Comparison of ENCODE assay signal across 19 cellular contexts in genomic region chr3:190357468-190357867, GRCh38. TPM values are rescaled to one million over a fixed set of nuclear protein-coding genes. Genes with fewer than 3 reads are reported as not detected.
DNase-seq lines count a peak whose midpoint lies in the region; ATAC-seq, FAIRE-seq and TF ChIP-seq lines count a peak whose summit lies in the region.
"Had no signal": no experiment of that assay in that cellular context is flagged by ENCODE, and none has a peak within 500 bp of the region (broad histone marks: within the 10 kb centered on the region; RNA-seq: fewer than 3 reads in every experiment).

No MANE protein-coding gene starts in this region.

- no peaks in the 10 kb centered on the region for H3K36me3 ChIP-seq in KMS-11 (ENCODE audit: insufficient read depth)
- no peaks in the 10 kb centered on the region for H3K36me3 ChIP-seq in SJCRH30
- no peaks in the 10 kb centered on the region for H3K36me3 ChIP-seq in keratinocyte (ENCODE audit: control insufficient read depth in 2 of 2, extremely low read depth in 1 of 2, insufficient read depth in 2 of 2, low read length in 2 of 2)
- H3K36me3 ChIP-seq: SJSA1 had no signal

- no peak for ATAC-seq in HG02884 (IDR thresholded peaks at IDR 0.05; ENCODE audit: unreplicated experiment)
- no peak for ATAC-seq in left ventricle myocardium superior
- ATAC-seq: A549 had no signal

- TF ChIP-seq POLR2A in GM12891 (IDR thresholded peaks at IDR 0.05; ENCODE audit: low read depth, low read length) = no peak

- intact Hi-C loops in left ventricle myocardium superior (cut with micrococcal nuclease) = no loop called here

- TF ChIP-seq CTCF in KMS-11 (conservative IDR thresholded peaks at IDR 0.05; ENCODE audit: low read depth, low read length) = no peak
- TF ChIP-seq CTCF in keratinocyte (optimal IDR thresholded peaks at IDR 0.05 in 1 of 3, IDR thresholded peaks at IDR 0.05 in 1 of 3, conservative IDR thresholded peaks at IDR 0.05 in 1 of 3; ENCODE audit: extremely low read depth in 1 of 3, insufficient read depth in 2 of 3, low read length in 3 of 3) = no peak

- H2AFZ ChIP-seq in KMS-11 (ENCODE audit: low read depth) (peak overlapping the region; percentile 0; the same call in 1 of the 2 replicates), keratinocyte (ENCODE audit: control insufficient read depth, low read length) (peak overlapping the region; percentile 84)

- H4K20me1 ChIP-seq in KMS-11 (ENCODE audit: insufficient read depth) = no peaks in the 10 kb centered on the region
- no peaks in the 10 kb centered on the region for H4K20me1 ChIP-seq in keratinocyte (ENCODE audit: control insufficient read depth, extremely low read depth, insufficient read depth, low read length)

- FAIRE-seq in GM12891 (lab: Jason Lieb, UNC) = peak; percentile 26
- FAIRE-seq in keratinocyte (lab: Jason Lieb, UNC) = peak; percentile 34
- FAIRE-seq: A549, GM19239 had no signal

- H3K27me3 ChIP-seq in KMS-11 (ENCODE audit: insufficient read depth, low read depth) = no peaks in the 10 kb centered on the region
- H3K27me3 ChIP-seq in SJCRH30 = no peaks in the 10 kb centered on the region
- H3K27me3 ChIP-seq in keratinocyte (ENCODE audit: control insufficient read depth, extremely low read depth, insufficient read depth, low read length) = no peaks in the 10 kb centered on the region
- H3K27me3 ChIP-seq: SJSA1 had no signal

- H3K9me3 ChIP-seq in SJCRH30 (replicated peaks) = no peaks in the 10 kb centered on the region
- H3K9me3 ChIP-seq in keratinocyte (ENCODE audit: control insufficient read depth, low read depth, low read length) = no peaks in the 10 kb centered on the region
- H3K9me3 ChIP-seq: A549, SJSA1 had no signal

- DNase-seq in GM12891 (ENCODE audit: insufficient read length, low spot score) = no peak
- DNase-seq in SJCRH30 = peak; percentile 7 to 47
- no peak for DNase-seq in keratinocyte (ENCODE audit: low read depth, low spot score)
- DNase-seq in HEK293T (ENCODE audit: extremely low spot score) = no peak
- DNase-seq in left ventricle myocardium superior = no peak
- DNase-seq: DMS153, HCEC 1CT, KG1, NCI-H1092 treated with DMSO at 0.1 percent for 48 hours, NCI-H2081 treated with DMSO at 0.1 percent for 48 hours, NCI-H524 had no signal

- H3K79me2 ChIP-seq in KMS-11 (ENCODE audit: insufficient read depth, low read depth) (no peaks in the 10 kb centered on the region), keratinocyte (ENCODE audit: control insufficient read depth, insufficient read depth, low read length) (no peaks in the 10 kb centered on the region)

- H3K27ac ChIP-seq in KMS-11 (0 out of 2 replicates have a peak overlapping the region, but pooled peaks have one; percentile 5), SJCRH30 (no peak overlapping the region), keratinocyte (ENCODE audit: control insufficient read depth, insufficient read depth, low read length) (no peak overlapping the region)
- H3K27ac ChIP-seq: C4-2B, RWPE1, SJSA1 had no signal

- CTCF ChIA-PET in HEK293T (lab: Yijun Ruan, JAX) = no interaction called here

- POLR2A ChIA-PET in HEK293T (lab: Yijun Ruan, JAX) = no interaction called here

- H3K4me3 ChIP-seq in KMS-11 (IDR thresholded peaks at IDR 0.05; ENCODE audit: insufficient read depth, low read depth, low read length) (no peak overlapping the region), SJCRH30 (no peak overlapping the region), keratinocyte (ENCODE audit: control insufficient read depth in 2 of 3, extremely low read depth in 1 of 3, insufficient read depth in 2 of 3, low read depth in 1 of 3, low read length in 3 of 3) (no peak overlapping the region)
- H3K4me3 ChIP-seq: A549, SJSA1 had no signal

- H3K9me1 ChIP-seq in keratinocyte (ENCODE audit: control insufficient read depth, extremely low read depth, insufficient read depth, low read length) = no peaks in the 10 kb centered on the region

- no peak overlapping the region for H3K9ac ChIP-seq in KMS-11
- no peak overlapping the region for H3K9ac ChIP-seq in keratinocyte (ENCODE audit: control insufficient read depth, extremely low read depth, insufficient read depth, low read length)

- peak overlapping the region; percentile 33; the same call in 1 of the 2 replicates for H3K4me2 ChIP-seq in KMS-11
- peak overlapping the region; percentile 46 for H3K4me2 ChIP-seq in keratinocyte (ENCODE audit: control insufficient read depth, extremely low read depth, insufficient read depth, low read depth, low read length)
- H3K4me2 ChIP-seq: A549 had no signal

- dilution Hi-C loops in keratinocyte (cut with MboI; ENCODE audit: extremely low pct_ligation_motif_present, low sequenced_read_pairs) = no loop called here

- H3K4me1 ChIP-seq in KMS-11 (ENCODE audit: low read depth, poor library complexity, severe bottlenecking) (peaks cover 50% of the 10 kb centered on the region), SJCRH30 (peaks cover 3% of the 10 kb centered on the region; the same call in 1 of the 2 replicates), keratinocyte (ENCODE audit: control insufficient read depth, extremely low read depth, insufficient read depth, low read length) (peaks cover 17% of the 10 kb centered on the region)
- H3K4me1 ChIP-seq: A549, SJSA1 had no signal

TF ChIP-seq in GM12891, 5 proteins besides CTCF, POLR2A, EP300 and RAD21:
- TF ChIP-seq PAX5 (IDR thresholded peaks at IDR 0.05; ENCODE audit: insufficient read depth, low read length, severe bottlenecking) = no peak
- no peak for TF ChIP-seq TAF1 (IDR thresholded peaks at IDR 0.05; ENCODE audit: low read depth, low read length)
- TF ChIP-seq POLR2AphosphoS5 (IDR thresholded peaks at IDR 0.05; ENCODE audit: low read depth, low read length) = no peak

TF ChIP-seq in HEK293T, 16 proteins besides CTCF, POLR2A, EP300 and RAD21:
- TF ChIP-seq CTBP1 (IDR thresholded peaks at IDR 0.05; ENCODE audit: borderline replicate concordance) (no peak), SUZ12 (IDR thresholded peaks at IDR 0.05) (no peak), ZNF384 (IDR thresholded peaks at IDR 0.05) (no peak), FOXK2 (IDR thresholded peaks at IDR 0.05) (no peak), BHLHE40 (IDR thresholded peaks at IDR 0.05; ENCODE audit: borderline replicate concordance) (no peak), FOXM1 (IDR thresholded peaks at IDR 0.05; ENCODE audit: borderline replicate concordance) (no peak), ELF4 (IDR thresholded peaks at IDR 0.05) (no peak), LEF1 (IDR thresholded peaks at IDR 0.05; ENCODE audit: borderline replicate concordance) (no peak), PKNOX1 (IDR thresholded peaks at IDR 0.05) (no peak)

RNA-seq across cellular contexts. Expression of gene CLDN16, which starts 30.5 kb away (rescaled TPM):
- 0.80 TPM for polyA plus RNA-seq in GM12891 (2012; ENCODE audit: low read depth, missing spikeins)
- total RNA-seq in SJCRH30 (2014; rRNA removed; shearing (Covaris generic)) = not detected in 2 replicates
- 0.52 to 2.6 TPM (median 0.88 TPM) in 3 replicates for polyA plus RNA-seq in keratinocyte
- polyA plus RNA-seq in keratinocyte (2011; ENCODE audit: low read depth) = 4.1 TPM
- polyA plus RNA-seq in keratinocyte (2011; cell fraction: cytosol; rRNA removed) = 1.7 and 2.1 TPM in 2 replicates
- polyA plus RNA-seq in keratinocyte (2011; cell fraction: nucleus; rRNA removed) = 1.8 and 2.2 TPM in 2 replicates
- polyA plus RNA-seq in keratinocyte (2012; ENCODE audit: low replicate concordance) = 0.40 and 6.2 TPM in 2 replicates
- polyA minus RNA-seq in keratinocyte = 1.2 to 6.1 TPM (median 3.2 TPM) in 3 replicates
- polyA minus RNA-seq in keratinocyte (2011; cell fraction: cytosol; rRNA and poly(A)+ RNA removed) = not detected
- 2.9 and 3.3 TPM in 2 replicates for polyA minus RNA-seq in keratinocyte (2011; cell fraction: nucleus; rRNA and poly(A)+ RNA removed)
- not detected for total RNA-seq in left ventricle myocardium superior
- total RNA-seq: M059J had no signal

RNA-seq across cellular contexts. Expression of gene CLDN1, which starts 35.2 kb away (rescaled TPM):
- polyA plus RNA-seq in GM12891 (2012; ENCODE audit: low read depth, missing spikeins) = 0.47 TPM
- total RNA-seq in SJCRH30 (2014; rRNA removed; shearing (Covaris generic)) = 0.25 and 0.42 TPM in 2 replicates
- polyA plus RNA-seq in keratinocyte = 126 to 406 TPM (median 218 TPM) in 3 replicates
- polyA plus RNA-seq in keratinocyte (2011; ENCODE audit: low read depth) = 145 TPM
- polyA plus RNA-seq in keratinocyte (2011; cell fraction: cytosol; rRNA removed) = 142 and 283 TPM in 2 replicates
- 856 and 1,206 TPM in 2 replicates for polyA plus RNA-seq in keratinocyte (2011; cell fraction: nucleus; rRNA removed)
- 97.6 and 476 TPM in 2 replicates for polyA plus RNA-seq in keratinocyte (2012; ENCODE audit: low replicate concordance)
- polyA minus RNA-seq in keratinocyte = 95.8 to 637 TPM (median 395 TPM) in 3 replicates
- 140 TPM for polyA minus RNA-seq in keratinocyte (2011; cell fraction: cytosol; rRNA and poly(A)+ RNA removed)
- polyA minus RNA-seq in keratinocyte (2011; cell fraction: nucleus; rRNA and poly(A)+ RNA removed) = 726 and 1,190 TPM in 2 replicates
- 1.4 TPM for total RNA-seq in left ventricle myocardium superior

Comparison
In these comparisons a context has a peak if more than half of its experiments do, and no peak if none do; other contexts are left out.
1. DNase-seq: peak in SJCRH30 (2 of 2); none in GM12891 (single experiment), keratinocyte (single experiment), HEK293T (single experiment) and left ventricle myocardium superior (single experiment).